Comparison of ENCODE assay signal across 1 cellular context in genomic region chr9:5500441-5501235, GRCh38.
TF ChIP-seq lines count a peak whose summit lies in the region.

No MANE protein-coding gene starts in this region.

TF ChIP-seq in SK-N-SH, 30 proteins besides CTCF, POLR2A, EP300 and RAD21 (continued from another document):
- TF ChIP-seq PBX3 (IDR thresholded peaks at IDR 0.05) (peak; percentile 82; the same call in 1 of the 2 replicates), ELF1 (IDR thresholded peaks at IDR 0.05) (peak; percentile 12; the same call in 1 of the 2 replicates), TEAD4 (IDR thresholded peaks at IDR 0.05; ENCODE audit: borderline replicate concordance, insufficient read depth) (peak; percentile 54; the same call in 1 of the 2 replicates), USF1 (IDR thresholded peaks at IDR 0.05; ENCODE audit: borderline replicate concordance, low read depth) (no peak), SIN3A (IDR thresholded peaks at IDR 0.05; ENCODE audit: borderline replicate concordance, low read depth, low read length) (no peak)
